ENCODE assay signal across 10 cellular contexts in genomic region chr4:61199869-61200194, GRCh38. TPM values are rescaled to one million over a fixed set of nuclear protein-coding genes. Genes with fewer than 3 reads are reported as not detected.
DNase-seq lines count a peak whose midpoint lies in the region; ATAC-seq and TF ChIP-seq lines count a peak whose summit lies in the region.
"Had no signal": no experiment of that assay in that cellular context is flagged by ENCODE, and none has a peak within 500 bp of the region (broad histone marks: within the 10 kb centered on the region; RNA-seq: fewer than 3 reads in every experiment).

No MANE protein-coding gene starts in this region.

- H3K36me3 Mint-ChIP-seq in T-helper 1 cell treated with Interleukin-12 subunit alpha and Interleukin-12 subunit beta and Interleukin-4 antibody, amounts not matched to agents 30 μg/mL and 1 μg/mL, for 36 hours (ENCODE audit: low read depth): peaks cover 1% of the 10 kb centered on the region
- H3K36me3 Mint-ChIP-seq in naive thymus-derived CD8-positive, alpha-beta T cell: peaks cover 2 to 7% (median 6%) of the 10 kb centered on the region in 3 donors

- H2BK120ac ChIP-seq in mesendoderm (ENCODE audit: low read depth, low read length): no peak overlapping the region

- H3K4me3 Mint-ChIP-seq in T-helper 1 cell treated with Interleukin-12 subunit alpha and Interleukin-12 subunit beta and Interleukin-4 antibody, amounts not matched to agents 30 μg/mL and 1 μg/mL, for 36 hours: peak overlapping the region; percentile 13
- H3K4me3 Mint-ChIP-seq in naive thymus-derived CD8-positive, alpha-beta T cell: peak overlapping the region in 5 of 10 donors; percentile 6 to 25 (median 16)

- H3K9me3 ChIP-seq in tibial nerve: no peaks in the 10 kb centered on the region

- peak overlapping the region; percentile 72 for H3K4me3 ChIP-seq in choroid plexus epithelial cell (ENCODE audit: low read depth, low read length)
- H3K4me3 ChIP-seq in mesendoderm (ENCODE audit: low read length): peak overlapping the region; percentile 44
- H3K4me3 ChIP-seq in tibial nerve: peak overlapping the region; percentile 52 to 75 (median 66)

- no peak overlapping the region for H3K4ac ChIP-seq in mesendoderm (ENCODE audit: low read depth, low read length)

- peaks cover 16% of the 10 kb centered on the region for H3K79me2 ChIP-seq in mesendoderm (ENCODE audit: control insufficient read depth, insufficient read depth, low read length)

- peaks cover 3% of the 10 kb centered on the region for H3K79me1 ChIP-seq in mesendoderm (ENCODE audit: low read length)

- no peak overlapping the region for H2BK5ac ChIP-seq in mesendoderm (ENCODE audit: low read length)

- POLR2A ChIA-PET in naive thymus-derived CD8-positive, alpha-beta T cell (lab: Charles Lee): no interaction called here

- H3K9me3 Mint-ChIP-seq in T-helper 1 cell treated with Interleukin-12 subunit alpha and Interleukin-12 subunit beta and Interleukin-4 antibody, amounts not matched to agents 30 μg/mL and 1 μg/mL, for 36 hours: no peaks in the 10 kb centered on the region
- peaks cover 0 to 21% (median 6%) of the 10 kb centered on the region in 9 donors for H3K9me3 Mint-ChIP-seq in naive thymus-derived CD8-positive, alpha-beta T cell

- WGBS in mesendoderm (ENCODE audit: extremely low coverage, insufficient coverage, low lambda C conversion rate): no CpG with 5 or more reads among the region's 10 CpGs
- 5% methylated on average over 10 of the region's 10 CpGs for WGBS in tibial nerve, 2 donors

- H3K18ac ChIP-seq in mesendoderm (ENCODE audit: low read length): peak overlapping the region; percentile 51

- no peak overlapping the region for H2BK15ac ChIP-seq in mesendoderm (replicated peaks; ENCODE audit: low read depth)

- H3K4me1 ChIP-seq in mesendoderm (ENCODE audit: control insufficient read depth, low read depth, low read length) (peaks cover 3% of the 10 kb centered on the region), tibial nerve (peaks cover 0 to 32% (median 0%) of the 10 kb centered on the region in 4 donors)

- no peak overlapping the region for H4K8ac ChIP-seq in mesendoderm (ENCODE audit: low read depth, low read length)

- H3K23ac ChIP-seq in mesendoderm (ENCODE audit: low read length): no peak overlapping the region

- no peak overlapping the region for H3K27ac Mint-ChIP-seq in T-helper 1 cell treated with Interleukin-12 subunit alpha and Interleukin-12 subunit beta and Interleukin-4 antibody, amounts not matched to agents 30 μg/mL and 1 μg/mL, for 36 hours
- no peak overlapping the region for H3K27ac Mint-ChIP-seq in naive thymus-derived CD8-positive, alpha-beta T cell

- peaks cover 1% of the 10 kb centered on the region for H3K4me1 Mint-ChIP-seq in T-helper 1 cell treated with Interleukin-12 subunit alpha and Interleukin-12 subunit beta and Interleukin-4 antibody, amounts not matched to agents 30 μg/mL and 1 μg/mL, for 36 hours (ENCODE audit: low read depth)
- peaks cover 0 to 9% (median 0%) of the 10 kb centered on the region in 4 donors for H3K4me1 Mint-ChIP-seq in naive thymus-derived CD8-positive, alpha-beta T cell

- H2AK5ac ChIP-seq in mesendoderm (ENCODE audit: low read length): no peak overlapping the region

- TF ChIP-seq POLR2A in tibial nerve (IDR thresholded peaks at IDR 0.05): no peak

- H3K27ac ChIP-seq in mesendoderm (ENCODE audit: low read depth, low read length): no peak overlapping the region
- H3K27ac ChIP-seq in tibial nerve: peak overlapping the region in 3 of 4 donors; percentile 44 to 85 (median 64)

- H3K36me3 ChIP-seq in mesendoderm (ENCODE audit: control insufficient read depth, insufficient read depth, low read length) (no peaks in the 10 kb centered on the region), tibial nerve (no peaks in the 10 kb centered on the region)

- peak overlapping the region; percentile 71 for H3K9ac ChIP-seq in mesendoderm (ENCODE audit: low read length)

- peak overlapping the region; percentile 92 for H3K56ac ChIP-seq in mesendoderm (ENCODE audit: low read length)

- peak overlapping the region; percentile 23 for H3K4me2 ChIP-seq in mesendoderm (ENCODE audit: low read length)

- H4K5ac ChIP-seq in mesendoderm (ENCODE audit: low read length): no peak overlapping the region

- ATAC-seq in HG02588 (IDR thresholded peaks at IDR 0.05; ENCODE audit: unreplicated experiment): no peak
- ATAC-seq in naive thymus-derived CD8-positive, alpha-beta T cell: no peak

- H3K27me3 Mint-ChIP-seq in T-helper 1 cell treated with Interleukin-12 subunit alpha and Interleukin-12 subunit beta and Interleukin-4 antibody, amounts not matched to agents 30 μg/mL and 1 μg/mL, for 36 hours (ENCODE audit: low read depth): peaks cover 50% of the 10 kb centered on the region
- H3K27me3 Mint-ChIP-seq in naive thymus-derived CD8-positive, alpha-beta T cell: peaks cover 25 to 62% (median 43%) of the 10 kb centered on the region in 5 donors

- H3K27me3 ChIP-seq in mesendoderm (ENCODE audit: insufficient read depth, low read length, poor library complexity) (no peaks in the 10 kb centered on the region), tibial nerve (peaks cover 0 to 27% of the 10 kb centered on the region in 2 donors)

- DNase-seq in T-helper 1 cell: no peak
- DNase-seq in choroid plexus epithelial cell (ENCODE audit: low read depth): no peak
- no peak for DNase-seq in mesendoderm
- no peak for DNase-seq in tibial nerve (ENCODE audit: low spot score in 2 of 2)
- no peak for DNase-seq in NCI-H2081 (lab: John Stamatoyannopoulos, UW)
- DNase-seq in naive thymus-derived CD8-positive, alpha-beta T cell: no peak
- DNase-seq: activated naive CD4-positive, alpha-beta T cell treated with Interleukin-2 at 50 U/mL for 16 hours had no signal

- no peak for TF ChIP-seq EP300 in tibial nerve (IDR thresholded peaks at IDR 0.05)

- no peak for TF ChIP-seq CTCF in choroid plexus epithelial cell (conservative IDR thresholded peaks at IDR 0.05; ENCODE audit: low read depth, low read length)
- no peak for TF ChIP-seq CTCF in tibial nerve (IDR thresholded peaks at IDR 0.05)

RNA-seq across cellular contexts. Expression of gene ADGRL3, which starts 0.3 kb away (rescaled TPM):
- polyA plus RNA-seq in mesendoderm (2013, experiment 1 of 2): 7.1 TPM
- polyA plus RNA-seq in mesendoderm (2013, experiment 2 of 2): 7.2 TPM
- 10 to 100 TPM; 20.1 to 51.3 (median 28.2) TPM for total RNA-seq in tibial nerve
- not detected for total RNA-seq in naive thymus-derived CD8-positive, alpha-beta T cell
- not detected for polyA plus RNA-seq in naive thymus-derived CD8-positive, alpha-beta T cell
- total RNA-seq: T-helper 2 cell treated with Interferon-gamma antibody and Interleukin-4, amounts not matched to agents 100 ng/mL and 5 ng/mL, for 36 hours had no signal

Comparison
In these comparisons a context has a peak if more than half of its experiments do, and no peak if none do; other contexts are left out.
1. RNA of gene ADGRL3, which starts 0.3 kb away (total RNA-seq): 20.1 to 51.3 TPM in tibial nerve; not detected in naive thymus-derived CD8-positive, alpha-beta T cell; every median in the first group is over 10 times any median in the second.
2. Peak in every context shown above with its lines, with median percentiles within 50 percentile points of each other: H3K4me3 ChIP-seq.